25 cellular contexts compared by ENCODE assay signal in genomic region chr14:105842105-105842504, GRCh38.
DNase-seq lines count a peak whose midpoint lies in the region; ATAC-seq, FAIRE-seq and TF ChIP-seq lines count a peak whose summit lies in the region.
"Had no signal": no experiment of that assay in that cellular context is flagged by ENCODE, and none has a peak within 500 bp of the region (broad histone marks: within the 10 kb centered on the region; RNA-seq: fewer than 3 reads in every experiment).

No MANE protein-coding gene starts in this region.

- no peak overlapping the region for H3K27ac ChIP-seq in HepG2 (ENCODE audit: extremely low read length, insufficient read depth, low read length)
- H3K27ac ChIP-seq: BLaER1, KMS-11, SJSA1 had no signal

- FAIRE-seq in HepG2 (lab: Jason Lieb, UNC), result no peak

- peaks cover 31% of the 10 kb centered on the region for H3K36me3 Mint-ChIP-seq in endothelial cell (ENCODE audit: low read depth, unreplicated experiment)
- H3K36me3 Mint-ChIP-seq in stimulated activated memory B cell treated with anti-CD40 and anti-IgM and Interleukin-4, amounts not matched to agents 10 μg/mL and 1 μg/mL and 100 μg/mL, for 72 hours, result peaks cover 52% of the 10 kb centered on the region

- H3K9ac ChIP-seq in HepG2 (ENCODE audit: insufficient read depth, low read depth, low read length), result no peak overlapping the region
- H3K9ac ChIP-seq: BLaER1, KMS-11 had no signal

- CTCF ChIA-PET in HepG2 (lab: Yijun Ruan, JAX; ENCODE audit: low intra/inter-chr PET ratio, low total read pairs), result no interaction called here

- no peak for TF ChIP-seq RAD21 in HepG2 (CRISPR knock-in tag; IDR thresholded peaks at IDR 0.05)

- H3K4me1 Mint-ChIP-seq in endothelial cell (ENCODE audit: unreplicated experiment), result no peaks in the 10 kb centered on the region
- H3K4me1 Mint-ChIP-seq in stimulated activated memory B cell treated with anti-CD40 and anti-IgM and Interleukin-4, amounts not matched to agents 10 μg/mL and 1 μg/mL and 100 μg/mL, for 72 hours, result peaks cover 4% of the 10 kb centered on the region
- H3K4me1 Mint-ChIP-seq: GM23338 had no signal

- 41% methylated on average over 4 of the region's 4 CpGs for WGBS in HepG2 (ENCODE audit: low lambda C conversion rate)

- no peak for ATAC-seq in stimulated activated memory B cell treated with anti-CD40 and anti-IgM and Interleukin-4, amounts not matched to agents 10 μg/mL and 1 μg/mL and 100 μg/mL, for 72 hours
- ATAC-seq in HepG2 (no peak), GM19023 (IDR thresholded peaks at IDR 0.05; ENCODE audit: unreplicated experiment) (no peak)
- ATAC-seq: GM23338, Right ventricle myocardium inferior had no signal

- no TSS peak for BruUV-seq in HepG2 (replicated peaks; lab: Mats Ljungman, UMichigan)

- peaks cover 43% of the 10 kb centered on the region for H3K9me3 Mint-ChIP-seq in endothelial cell (ENCODE audit: unreplicated experiment)
- no peaks in the 10 kb centered on the region for H3K9me3 Mint-ChIP-seq in stimulated activated memory B cell treated with anti-CD40 and anti-IgM and Interleukin-4, amounts not matched to agents 10 μg/mL and 1 μg/mL and 100 μg/mL, for 72 hours
- H3K9me3 Mint-ChIP-seq: CD4-positive, alpha-beta T cell had no signal

- POLR2A ChIA-PET in HepG2 (lab: Yijun Ruan, JAX), result no interaction called here

- peak; percentile 61 for DNase-seq in DMS79 (lab: John Stamatoyannopoulos, UW)
- peak; percentile 76 for DNase-seq in NCI-H1694 treated with DMSO at 0.1 percent for 48 hours (lab: John Stamatoyannopoulos, UW)
- DNase-seq in endothelial cell (ENCODE audit: low spot score), result no peak
- DNase-seq in stimulated activated naive CD4-positive, alpha-beta T cell (lab: John Stamatoyannopoulos, UW), result no peak
- no peak for DNase-seq in HepG2 (ENCODE audit: low spot score)
- DNase-seq: CD4-positive, alpha-beta T cell; COR-L47; DMS153; EL; GF-D8; IMR-90; NCI-H1105; NCI-H146; NCI-H2081; NCI-H446; NCI-H526; T-helper 1 cell had no signal

- no peaks in the 10 kb centered on the region for H4K20me1 ChIP-seq in HepG2 (ENCODE audit: insufficient read depth, low read length)

- in situ Hi-C loops in HepG2 (cut with HindIII; ENCODE audit: extremely low pct_ligation_motif_present, low pct_unique_long_range_greater_than_20kb), result no loop called here

- no peaks in the 10 kb centered on the region for H3K9me3 ChIP-seq in HepG2 (ENCODE audit: low read length)
- H3K9me3 ChIP-seq: BLaER1, HAP-1, SJSA1 had no signal

- H3K4me3 Mint-ChIP-seq in endothelial cell (ENCODE audit: unreplicated experiment), result peak overlapping the region; percentile 77
- no peak overlapping the region for H3K4me3 Mint-ChIP-seq in stimulated activated memory B cell treated with anti-CD40 and anti-IgM and Interleukin-4, amounts not matched to agents 10 μg/mL and 1 μg/mL and 100 μg/mL, for 72 hours
- H3K4me3 Mint-ChIP-seq: CD4-positive, alpha-beta T cell; GM23338 had no signal

- TF ChIP-seq EP300 in HepG2 (IDR thresholded peaks at IDR 0.05; ENCODE audit: low read depth in 2 of 2, low read length in 2 of 2), result no peak
- no peak for TF ChIP-seq EP300 in HepG2 (CRISPR knock-in tag; IDR thresholded peaks at IDR 0.05; ENCODE audit: borderline replicate concordance)

- no peaks in the 10 kb centered on the region for H3K36me3 ChIP-seq in HepG2 (replicated peaks in 1 of 2; ENCODE audit: control insufficient read depth in 1 of 2, insufficient read depth in 2 of 2, low read length in 2 of 2)
- H3K36me3 ChIP-seq: HAP-1, SJSA1 had no signal

- no peak for TF ChIP-seq CTCF in endothelial cell (IDR thresholded peaks at IDR 0.05; ENCODE audit: unreplicated experiment)
- TF ChIP-seq CTCF in HepG2 (CRISPR knock-in tag; IDR thresholded peaks at IDR 0.05), result no peak

- TF ChIP-seq POLR2A in HepG2 (IDR thresholded peaks at IDR 0.05; ENCODE audit: insufficient read depth in 1 of 2, low read depth in 2 of 2, low read length in 2 of 2), result no peak

- H3K27ac Mint-ChIP-seq in endothelial cell (ENCODE audit: unreplicated experiment), result no peak overlapping the region
- peak overlapping the region; percentile 41 for H3K27ac Mint-ChIP-seq in stimulated activated memory B cell treated with anti-CD40 and anti-IgM and Interleukin-4, amounts not matched to agents 10 μg/mL and 1 μg/mL and 100 μg/mL, for 72 hours
- H3K27ac Mint-ChIP-seq: CD4-positive, alpha-beta T cell; GM23338 had no signal

- no peaks in the 10 kb centered on the region for H3K79me2 ChIP-seq in HepG2 (ENCODE audit: insufficient read depth, low read length)

- H3K27me3 Mint-ChIP-seq in endothelial cell (ENCODE audit: unreplicated experiment), result peaks cover 26% of the 10 kb centered on the region
- H3K27me3 Mint-ChIP-seq in stimulated activated memory B cell treated with anti-CD40 and anti-IgM and Interleukin-4, amounts not matched to agents 10 μg/mL and 1 μg/mL and 100 μg/mL, for 72 hours, result no peaks in the 10 kb centered on the region
- H3K27me3 Mint-ChIP-seq: CD4-positive, alpha-beta T cell had no signal

- H2AFZ ChIP-seq in HepG2 (ENCODE audit: low read length), result no peak overlapping the region
- H2AFZ ChIP-seq: GM23338 had no signal

- intact Hi-C loops in HepG2 (cut with micrococcal nuclease; ENCODE audit: unreplicated experiment), result no loop called here

- H3K27me3 ChIP-seq in HepG2 (ENCODE audit: control insufficient read depth in 1 of 2, insufficient read depth in 2 of 2, low read length in 2 of 2), result peaks cover 9 to 60% of the 10 kb centered on the region in 2 experiments; a peak in 4 of 5 replicates
- H3K27me3 ChIP-seq: BLaER1, SJSA1 had no signal

- no peaks in the 10 kb centered on the region for H3K4me1 ChIP-seq in HepG2 (ENCODE audit: insufficient read depth, low read length)
- H3K4me1 ChIP-seq: HAP-1, SJSA1 had no signal

- H3K4me2 ChIP-seq in HepG2 (ENCODE audit: low read depth, low read length), result no peak overlapping the region
- H3K4me2 ChIP-seq: BLaER1, GM23338, KMS-11 had no signal

- no peak overlapping the region for H3K4me3 ChIP-seq in HepG2 (replicated peaks in 1 of 3; ENCODE audit: insufficient read depth in 1 of 3, low read depth in 2 of 3, low read length in 3 of 3)
- H3K4me3 ChIP-seq: BLaER1, GM23338, HAP-1, SJSA1 had no signal

TF ChIP-seq in HepG2, 621 proteins besides CTCF, POLR2A, EP300 and RAD21 (continues in another document):
- TF ChIP-seq ZMYM4 (CRISPR knock-in tag; IDR thresholded peaks at IDR 0.05), result no peak
- TF ChIP-seq ADNP (CRISPR knock-in tag; IDR thresholded peaks at IDR 0.05), result no peak
- no peak for TF ChIP-seq JUN (CRISPR knock-in tag; IDR thresholded peaks at IDR 0.05)
- no peak for TF ChIP-seq NFATC3 (CRISPR knock-in tag; IDR thresholded peaks at IDR 0.05)
- no peak for TF ChIP-seq PPARG (CRISPR knock-in tag; conservative IDR thresholded peaks at IDR 0.05)
- no peak for TF ChIP-seq ZBTB39 (CRISPR knock-in tag; IDR thresholded peaks at IDR 0.05)
- TF ChIP-seq HOXA5 (CRISPR knock-in tag; IDR thresholded peaks at IDR 0.05), result no peak
- no peak for TF ChIP-seq ONECUT2 (CRISPR knock-in tag; IDR thresholded peaks at IDR 0.05)
- no peak for TF ChIP-seq ZNF800 (CRISPR knock-in tag; IDR thresholded peaks at IDR 0.05)
- TF ChIP-seq AGO1 (IDR thresholded peaks at IDR 0.05; ENCODE audit: low read depth, low read length, poor library complexity, severe bottlenecking), result no peak

Comparison
In these comparisons a context has a peak if more than half of its experiments do, and no peak if none do; other contexts are left out.
1. DNase-seq: peak in DMS79 (single experiment) and NCI-H1694 treated with DMSO at 0.1 percent for 48 hours (single experiment); none in endothelial cell (single experiment), stimulated activated naive CD4-positive, alpha-beta T cell (0 of 6) and HepG2 (single experiment).